Comparison of ENCODE assay signal across 23 cellular contexts in the genomic region with DNA sequence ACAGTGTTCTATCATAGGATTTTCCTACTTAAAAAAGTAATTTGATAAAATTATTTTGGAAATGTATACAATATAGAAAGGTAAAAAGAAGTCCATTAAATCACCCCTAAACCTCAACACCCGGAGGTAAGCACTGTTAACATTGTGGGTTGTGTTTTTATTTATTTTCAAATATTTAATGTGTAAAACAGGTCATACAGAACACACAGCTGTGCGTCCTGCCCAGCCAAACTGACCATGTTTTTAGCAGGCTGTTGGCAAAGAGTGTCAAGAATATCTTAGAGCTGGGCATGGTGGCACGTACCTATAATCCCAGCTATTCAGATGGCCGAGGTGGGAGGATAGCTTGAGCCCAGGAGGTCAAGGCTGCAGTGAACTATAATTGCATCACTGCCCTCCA.
A peak's percentile ranks its signal among the peaks of the same experiment; 100 is the strongest.
DNase-seq lines count a peak whose midpoint lies in the region; ATAC-seq, FAIRE-seq and TF ChIP-seq lines count a peak whose summit lies in the region.
"Had no signal": no experiment of that assay in that cellular context is flagged by ENCODE, and none has a peak within 500 bp of the region (broad histone marks: within the 10 kb centered on the region; RNA-seq: fewer than 3 reads in every experiment).

No MANE protein-coding gene starts in this region.

- no peak for ATAC-seq in Right ventricle myocardium inferior
- ATAC-seq in natural killer cell: no peak

- peaks cover 0 to 53% of the 10 kb centered on the region in 2 donors for H3K4me1 ChIP-seq in right atrium auricular region
- H3K4me1 ChIP-seq in mammary epithelial cell (ENCODE audit: insufficient read depth, low read length): peaks cover 47% of the 10 kb centered on the region
- H3K4me1 ChIP-seq in CD4-positive, alpha-beta memory T cell (ENCODE audit: insufficient read depth, low read length): no peaks in the 10 kb centered on the region

- no peaks in the 10 kb centered on the region for H3K36me3 ChIP-seq in right atrium auricular region
- no peaks in the 10 kb centered on the region for H3K36me3 ChIP-seq in mammary epithelial cell (ENCODE audit: insufficient read depth, low read length)
- no peaks in the 10 kb centered on the region for H3K36me3 ChIP-seq in CD4-positive, alpha-beta memory T cell (ENCODE audit: insufficient read depth, low read length)
- H3K36me3 ChIP-seq: adrenal gland; BLaER1 treated with 17β-estradiol and CSF1 and Interleukin-3, amounts not matched to agents 10 nM and 100 nM; lower lobe of right lung; pancreas had no signal

- intact Hi-C loops in Right ventricle myocardium inferior (cut with DNase I) (loop anchor here (5.0 kb wide), 1 partner anchor 76 kb away; a partner anchor contains a TSS), mammary epithelial cell (cut with micrococcal nuclease) (loop anchor here (1.0 to 10.0 kb wide), 6 partner anchors 7 to 271 kb away; no protein-coding TSS in a partner anchor), natural killer cell (cut with micrococcal nuclease) (no loop called here)
- intact Hi-C loops in CD4-positive, alpha-beta memory T cell (cut with micrococcal nuclease): no loop called here

- peaks cover 4% of the 10 kb centered on the region for H3K27me3 Mint-ChIP-seq in nephron (ENCODE audit: low read depth)
- H3K27me3 Mint-ChIP-seq in natural killer cell (ENCODE audit: low read depth in 2 of 2): peaks cover 0 to 7% of the 10 kb centered on the region in 2 donors
- peaks cover 3% of the 10 kb centered on the region for H3K27me3 Mint-ChIP-seq in endothelial cell (ENCODE audit: unreplicated experiment)
- H3K27me3 Mint-ChIP-seq in CD4-positive, alpha-beta memory T cell: peaks cover 4 to 11% of the 10 kb centered on the region in 2 donors
- H3K27me3 Mint-ChIP-seq: activated CD4-positive, alpha-beta T cell treated with anti-CD3 and anti-CD28 coated beads, Interleukin-2, amount 10 ng/mL, durations not matched to agents 7 days and 5 days had no signal

- CTCF ChIA-PET in mammary epithelial cell (lab: Charles Lee; ENCODE audit: low non-redundant PET): no interaction called here
- CTCF ChIA-PET in CD4-positive, alpha-beta memory T cell (lab: Charles Lee; ENCODE audit: partially characterized antibody): interaction anchor here (1.0 to 9.1 kb wide), 4 partner anchors 9 to 299 kb away, joined by 3 to 56 read pairs (median 5); no protein-coding TSS in a partner anchor

- peak overlapping the region; percentile 60 for H3K4me2 ChIP-seq in mammary epithelial cell (ENCODE audit: insufficient read depth, low read depth, low read length)

- no peak overlapping the region for H2AFZ ChIP-seq in mammary epithelial cell (ENCODE audit: low read depth, low read length)

- H3K36me3 Mint-ChIP-seq in nephron (ENCODE audit: low read depth): no peaks in the 10 kb centered on the region
- H3K36me3 Mint-ChIP-seq in natural killer cell: no peaks in the 10 kb centered on the region
- no peaks in the 10 kb centered on the region for H3K36me3 Mint-ChIP-seq in endothelial cell (ENCODE audit: low read depth, unreplicated experiment)
- H3K36me3 Mint-ChIP-seq in CD4-positive, alpha-beta memory T cell: no peaks in the 10 kb centered on the region
- H3K36me3 Mint-ChIP-seq: naive B cell had no signal

- BruUV-seq in mammary epithelial cell (replicated peaks; lab: Mats Ljungman, UMichigan): TSS peak; percentile 92

- no peaks in the 10 kb centered on the region for H4K20me1 ChIP-seq in mammary epithelial cell (ENCODE audit: insufficient read depth, low read length)

- TF ChIP-seq CTCF in right atrium auricular region (IDR thresholded peaks at IDR 0.05) (no peak), mammary epithelial cell (conservative IDR thresholded peaks at IDR 0.05 in 1 of 2, IDR thresholded peaks at IDR 0.05 in 1 of 2; ENCODE audit: extremely low read depth in 1 of 2, insufficient read depth in 1 of 2, low read depth in 1 of 2, low read length in 2 of 2) (no peak), nephron (IDR thresholded peaks at IDR 0.05; ENCODE audit: unreplicated experiment in 3 of 3) (no peak), natural killer cell (IDR thresholded peaks at IDR 0.05) (no peak), endothelial cell (IDR thresholded peaks at IDR 0.05; ENCODE audit: unreplicated experiment) (no peak)

- DNase-seq in right atrium auricular region (ENCODE audit: low spot score) (no peak), Right ventricle myocardium inferior (ENCODE audit: missing footprints) (no peak), mammary epithelial cell (no peak), natural killer cell (no peak), H54 (ENCODE audit: insufficient read length, low spot score) (no peak), endothelial cell (ENCODE audit: low spot score) (no peak)
- no peak for DNase-seq in CD4-positive, alpha-beta memory T cell
- DNase-seq: activated CD4-positive, alpha-beta T cell treated with anti-CD3 and anti-CD28 coated beads, Interleukin-2, amount 10 ng/mL, durations not matched to agents 7 days and 5 days; activated gamma-delta T cell; effector CD4-positive, alpha-beta T cell; GF-D8; lower lobe of right lung; naive B cell; NCI-H2029 treated with DMSO at 0.1 percent for 48 hours; NCI-H446 treated with DMSO at 0.1 percent for 48 hours; stimulated activated CD4-positive, alpha-beta T cell treated with anti-CD3 and anti-CD28 coated beads, Interleukin-1b, Interleukin-23, amount 100 ng/mL, for 48 hours had no signal

- in situ Hi-C loops in mammary epithelial cell (cut with MboI; ENCODE audit: low sequenced_read_pairs in 2 of 2): loop anchor here in 1 of 2 donors (5.0 kb wide), 1 partner anchor 81 kb away; no protein-coding TSS in a partner anchor

- TF ChIP-seq POLR2A in H54 (IDR thresholded peaks at IDR 0.05; ENCODE audit: low read depth, low read length): no peak

- POLR2A ChIA-PET in CD4-positive, alpha-beta memory T cell (lab: Charles Lee; ENCODE audit: partially characterized antibody): no interaction called here

- peak overlapping the region; percentile 3 to 37 for H3K27ac ChIP-seq in right atrium auricular region
- H3K27ac ChIP-seq in mammary epithelial cell (ENCODE audit: insufficient read depth, low read depth, low read length): peak overlapping the region; percentile 78
- H3K27ac ChIP-seq in CD4-positive, alpha-beta memory T cell (ENCODE audit: low read depth, low read length): no peak overlapping the region
- H3K27ac ChIP-seq: BLaER1 treated with 17β-estradiol and CSF1 and Interleukin-3, amounts not matched to agents 10 nM and 100 nM; lower lobe of right lung had no signal

- no peaks in the 10 kb centered on the region for H3K79me2 ChIP-seq in mammary epithelial cell (ENCODE audit: insufficient read depth, low read length)

- dilution Hi-C loops in mammary epithelial cell (cut with HindIII; ENCODE audit: low sequenced_read_pairs): no loop called here

- H3K4me3 Mint-ChIP-seq in nephron: no peak overlapping the region
- no peak overlapping the region for H3K4me3 Mint-ChIP-seq in natural killer cell
- H3K4me3 Mint-ChIP-seq in endothelial cell (ENCODE audit: unreplicated experiment): no peak overlapping the region
- no peak overlapping the region for H3K4me3 Mint-ChIP-seq in CD4-positive, alpha-beta memory T cell
- H3K4me3 Mint-ChIP-seq: activated CD4-positive, alpha-beta T cell treated with anti-CD3 and anti-CD28 coated beads, Interleukin-2, amount 10 ng/mL, durations not matched to agents 7 days and 5 days; central memory CD8-positive, alpha-beta T cell; naive B cell; stimulated activated naive CD8-positive, alpha-beta T cell treated with anti-CD3 and anti-CD28 coated beads, Interleukin-15, Interleukin-2, amounts not matched to agents 100 ng/mL and 50 ng/mL, for 24 hours had no signal

- peaks cover 2% of the 10 kb centered on the region for H3K9me3 Mint-ChIP-seq in nephron
- no peaks in the 10 kb centered on the region for H3K9me3 Mint-ChIP-seq in natural killer cell
- H3K9me3 Mint-ChIP-seq in endothelial cell (ENCODE audit: unreplicated experiment): no peaks in the 10 kb centered on the region
- no peaks in the 10 kb centered on the region for H3K9me3 Mint-ChIP-seq in CD4-positive, alpha-beta memory T cell
- H3K9me3 Mint-ChIP-seq: activated CD4-positive, alpha-beta T cell treated with anti-CD3 and anti-CD28 coated beads, Interleukin-2, amount 10 ng/mL, durations not matched to agents 7 days and 5 days; central memory CD8-positive, alpha-beta T cell; naive B cell; stimulated activated naive CD8-positive, alpha-beta T cell treated with anti-CD3 and anti-CD28 coated beads, Interleukin-15, Interleukin-2, amounts not matched to agents 100 ng/mL and 50 ng/mL, for 24 hours had no signal

- H3K9me3 ChIP-seq in right atrium auricular region (no peaks in the 10 kb centered on the region), mammary epithelial cell (replicated peaks; ENCODE audit: insufficient read depth, low read length) (no peaks in the 10 kb centered on the region)
- H3K9me3 ChIP-seq in CD4-positive, alpha-beta memory T cell (ENCODE audit: control insufficient read depth in 1 of 2, low read length in 2 of 2): no peaks in the 10 kb centered on the region
- H3K9me3 ChIP-seq: adrenal gland; BLaER1 treated with 17β-estradiol and CSF1 and Interleukin-3, amounts not matched to agents 10 nM and 100 nM; lower lobe of right lung; pancreas had no signal

- 47% methylated on average over 4 of the region's 4 CpGs for WGBS in mammary epithelial cell (ENCODE audit: low coverage, missing lambda C conversion rate)

- no peak for FAIRE-seq in H54 (lab: Jason Lieb, UNC)
- FAIRE-seq: GM12892, pancreas had no signal

- H3K27me3 ChIP-seq in right atrium auricular region (no peaks in the 10 kb centered on the region), mammary epithelial cell (ENCODE audit: insufficient read depth, low read length) (no peaks in the 10 kb centered on the region)
- no peaks in the 10 kb centered on the region for H3K27me3 ChIP-seq in CD4-positive, alpha-beta memory T cell (ENCODE audit: insufficient read depth, low read length)
- H3K27me3 ChIP-seq: adrenal gland; BLaER1 treated with 17β-estradiol and CSF1 and Interleukin-3, amounts not matched to agents 10 nM and 100 nM; pancreas had no signal

- H3K27ac Mint-ChIP-seq in nephron (peak overlapping the region in 2 of 3 experiments; percentile 57 to 90), natural killer cell (no peak overlapping the region), endothelial cell (ENCODE audit: unreplicated experiment) (no peak overlapping the region)
- H3K27ac Mint-ChIP-seq in CD4-positive, alpha-beta memory T cell: no peak overlapping the region
- H3K27ac Mint-ChIP-seq: activated CD4-positive, alpha-beta T cell treated with anti-CD3 and anti-CD28 coated beads, Interleukin-2, amount 10 ng/mL, durations not matched to agents 7 days and 5 days; stimulated activated naive CD8-positive, alpha-beta T cell treated with anti-CD3 and anti-CD28 coated beads, Interleukin-15, Interleukin-2, amounts not matched to agents 100 ng/mL and 50 ng/mL, for 24 hours had no signal

- no peak overlapping the region for H3K4me3 ChIP-seq in right atrium auricular region
- H3K4me3 ChIP-seq in mammary epithelial cell (replicated peaks in 1 of 3; ENCODE audit: insufficient read depth in 1 of 3, low read depth in 2 of 3, low read length in 3 of 3): no peak overlapping the region
- H3K4me3 ChIP-seq in CD4-positive, alpha-beta memory T cell (ENCODE audit: low read length in 2 of 2): no peak overlapping the region
- H3K4me3 ChIP-seq: adrenal gland; BLaER1 treated with 17β-estradiol and CSF1 and Interleukin-3, amounts not matched to agents 10 nM and 100 nM; lower lobe of right lung; pancreas had no signal

- peak overlapping the region; percentile 42 for H3K9ac ChIP-seq in mammary epithelial cell (ENCODE audit: insufficient read depth, low read length)
- H3K9ac ChIP-seq: BLaER1 treated with 17β-estradiol and CSF1 and Interleukin-3, amounts not matched to agents 10 nM and 100 nM had no signal

- peaks cover 28% of the 10 kb centered on the region for H3K4me1 Mint-ChIP-seq in nephron
- no peaks in the 10 kb centered on the region for H3K4me1 Mint-ChIP-seq in natural killer cell
- peaks cover 22% of the 10 kb centered on the region for H3K4me1 Mint-ChIP-seq in endothelial cell (ENCODE audit: unreplicated experiment)
- peaks cover 0 to 6% (median 3%) of the 10 kb centered on the region in 4 donors for H3K4me1 Mint-ChIP-seq in CD4-positive, alpha-beta memory T cell
- H3K4me1 Mint-ChIP-seq: activated CD4-positive, alpha-beta T cell treated with anti-CD3 and anti-CD28 coated beads, Interleukin-2, amount 10 ng/mL, durations not matched to agents 7 days and 5 days; central memory CD8-positive, alpha-beta T cell had no signal

Comparison
In these comparisons a context has a peak if more than half of its experiments do, and no peak if none do; other contexts are left out.
1. H3K27ac Mint-ChIP-seq: peak in nephron (2 of 3); none in natural killer cell (0 of 2), endothelial cell (single experiment) and CD4-positive, alpha-beta memory T cell (0 of 7).
2. intact Hi-C loops: an anchor here in Right ventricle myocardium inferior (5.0 kb wide) and mammary epithelial cell (1.0 to 10.0 kb wide); none called in natural killer cell and CD4-positive, alpha-beta memory T cell.